20 cellular contexts compared by ENCODE assay signal in genomic region chr1:63665824-63666223, GRCh38.
DNase-seq lines count a peak whose midpoint lies in the region; ATAC-seq, FAIRE-seq and TF ChIP-seq lines count a peak whose summit lies in the region.
"Had no signal": no experiment of that assay in that cellular context is flagged by ENCODE, and none has a peak within 500 bp of the region (broad histone marks: within the 10 kb centered on the region; RNA-seq: fewer than 3 reads in every experiment).

No MANE protein-coding gene starts in this region.

- H4K20me1 ChIP-seq in IMR-90 (ENCODE audit: insufficient read depth, low read length): no peaks in the 10 kb centered on the region
- H4K20me1 ChIP-seq in H1 (replicated peaks in 1 of 2; ENCODE audit: control insufficient read depth in 1 of 2, insufficient read depth in 2 of 2, low read length in 2 of 2): no peaks in the 10 kb centered on the region
- H4K20me1 ChIP-seq in neural progenitor cell (ENCODE audit: low read depth): no peaks in the 10 kb centered on the region
- H4K20me1 ChIP-seq: BLaER1 treated with 17β-estradiol and CSF1 and Interleukin-3, amounts not matched to agents 10 nM and 100 nM had no signal

- H2AK5ac ChIP-seq in IMR-90 (ENCODE audit: low read depth, low read length) (no peak overlapping the region), H1 (ENCODE audit: low read depth, low read length) (no peak overlapping the region)

- no peak overlapping the region for H3K4me3 Mint-ChIP-seq in neural progenitor cell
- no peak overlapping the region for H3K4me3 Mint-ChIP-seq in progenitor cell of endocrine pancreas (ENCODE audit: low read depth)
- H3K4me3 Mint-ChIP-seq: B cell; CD8-positive, alpha-beta T cell had no signal

- H3K14ac ChIP-seq in IMR-90 (replicated peaks; ENCODE audit: low read depth, low read length) (no peak overlapping the region), H1 (ENCODE audit: insufficient read length) (no peak overlapping the region)

- H3K27ac Mint-ChIP-seq in neural progenitor cell: no peak overlapping the region
- H3K27ac Mint-ChIP-seq in progenitor cell of endocrine pancreas: no peak overlapping the region
- H3K27ac Mint-ChIP-seq: B cell; CD8-positive, alpha-beta T cell had no signal

- TF ChIP-seq CTCF in IMR-90 (conservative IDR thresholded peaks at IDR 0.05; ENCODE audit: low read depth, low read length) (no peak), H1 (IDR thresholded peaks at IDR 0.05; ENCODE audit: control extremely low read depth in 1 of 3, insufficient read depth in 1 of 3, low read depth in 1 of 3, low read length in 3 of 3) (no peak), neural progenitor cell (IDR thresholded peaks at IDR 0.05) (no peak), progenitor cell of endocrine pancreas (IDR thresholded peaks at IDR 0.05; ENCODE audit: unreplicated experiment) (no peak)

- no peaks in the 10 kb centered on the region for H3K36me3 ChIP-seq in IMR-90 (ENCODE audit: control insufficient read depth, insufficient read depth, low read length)
- no peaks in the 10 kb centered on the region for H3K36me3 ChIP-seq in H1 (ENCODE audit: control insufficient read depth in 2 of 4, insufficient read depth in 4 of 4, low read length in 3 of 4)
- no peaks in the 10 kb centered on the region for H3K36me3 ChIP-seq in neural progenitor cell
- H3K36me3 ChIP-seq in aorta (ENCODE audit: control insufficient read depth in 1 of 2, insufficient read depth in 2 of 2, low read length in 1 of 2): no peaks in the 10 kb centered on the region

- no peaks in the 10 kb centered on the region for H3F3A ChIP-seq in neural progenitor cell (ENCODE audit: low read depth)

- no peak for TF ChIP-seq POLR2A in IMR-90 (IDR thresholded peaks at IDR 0.05; ENCODE audit: low read depth, low read length)
- no peak for TF ChIP-seq POLR2A in H1 (IDR thresholded peaks at IDR 0.05; ENCODE audit: control extremely low read depth in 1 of 2, low read depth in 2 of 2, low read length in 2 of 2)

- H3K9me3 ChIP-seq in IMR-90 (ENCODE audit: control insufficient read depth, insufficient read depth, low read length): peaks cover 2% of the 10 kb centered on the region; the same call in 1 of the 2 replicates
- 0 out of 4 replicates have a peak, but pooled peaks cover 0 to 3% of the 10 kb centered on the region in 2 experiments for H3K9me3 ChIP-seq in H1 (ENCODE audit: insufficient read depth in 2 of 2, low read depth in 1 of 2, low read length in 1 of 2)
- H3K9me3 ChIP-seq in neural progenitor cell (ENCODE audit: low read depth): no peaks in the 10 kb centered on the region
- H3K9me3 ChIP-seq in aorta (ENCODE audit: control insufficient read depth, low read length): peaks cover 3% of the 10 kb centered on the region

- H3K27me3 Mint-ChIP-seq in neural progenitor cell (ENCODE audit: insufficient read depth, low read depth) (peaks cover 3% of the 10 kb centered on the region), progenitor cell of endocrine pancreas (no peaks in the 10 kb centered on the region)
- H3K27me3 Mint-ChIP-seq: B cell had no signal

- H3K23me2 ChIP-seq in H1 (ENCODE audit: low read depth, low read length): no peaks in the 10 kb centered on the region; the same call in 1 of the 2 replicates

- H4K5ac ChIP-seq in IMR-90 (ENCODE audit: low read depth, low read length) (no peak overlapping the region), H1 (ENCODE audit: insufficient read length, low read depth, low read length) (no peak overlapping the region)

- no CpG with 5 or more reads among the region's 3 CpGs for WGBS in IMR-90 (ENCODE audit: extremely low coverage in 2 of 2, insufficient read length in 1 of 2), 2 experiments
- 84% methylated on average over 3 of the region's 3 CpGs; no CpG with 5 or more reads in 1 of the 2 experiments for WGBS in H1 (ENCODE audit: extremely low coverage in 1 of 2, insufficient coverage in 1 of 2, insufficient read length in 1 of 2, insufficient replicate concordance in 2 of 2, low coverage in 1 of 2, low lambda C conversion rate in 2 of 2, missing lambda C conversion rate in 1 of 2), 2 experiments
- 92% methylated on average over 3 of the region's 3 CpGs for WGBS in aorta, 2 donors

- H3K4ac ChIP-seq in IMR-90 (ENCODE audit: low read depth, low read length) (no peak overlapping the region), H1 (replicated peaks; ENCODE audit: insufficient read length, low read depth, low read length) (no peak overlapping the region)

- no peak overlapping the region for H3K23ac ChIP-seq in IMR-90 (ENCODE audit: low read depth, low read length)
- H3K23ac ChIP-seq in H1 (ENCODE audit: insufficient read length): no peak overlapping the region

- H3K79me1 ChIP-seq in IMR-90 (ENCODE audit: low read depth in 1 of 2, low read length in 2 of 2) (no peaks in the 10 kb centered on the region), H1 (ENCODE audit: low read depth, low read length) (no peaks in the 10 kb centered on the region)

- no peak overlapping the region for H2BK12ac ChIP-seq in H1 (ENCODE audit: low read depth, low read length)

- H4K8ac ChIP-seq in IMR-90 (ENCODE audit: low read depth in 2 of 2, low read length in 2 of 2): no peak overlapping the region
- H4K8ac ChIP-seq in H1 (ENCODE audit: extremely low read depth, insufficient read depth, low read length): no peak overlapping the region

- CTCF ChIA-PET in IMR-90 (lab: Yijun Ruan, JAX) (interaction anchor here (0.5 to 2.3 kb wide), 2 partner anchors 9 to 1158 kb away, joined by 3 to 8 read pairs; no protein-coding TSS in a partner anchor), H1 (lab: Charles Lee; ENCODE audit: partially characterized antibody) (interaction anchor here (0.6 to 5.6 kb wide), 9 partner anchors 8 to 1963 kb away, joined by 3 to 19 read pairs (median 3); no protein-coding TSS in a partner anchor)

- H2AFZ ChIP-seq in IMR-90 (replicated peaks; ENCODE audit: low read length, poor library complexity) (no peak overlapping the region), H1 (ENCODE audit: low read length) (no peak overlapping the region), neural progenitor cell (replicated peaks) (no peak overlapping the region)

- TF ChIP-seq RAD21 in IMR-90 (IDR thresholded peaks at IDR 0.05; ENCODE audit: low read length): no peak
- no peak for TF ChIP-seq RAD21 in H1 (IDR thresholded peaks at IDR 0.05 in 1 of 2, conservative IDR thresholded peaks at IDR 0.05 in 1 of 2; ENCODE audit: low read depth in 2 of 2, low read length in 2 of 2)

- H3K27ac ChIP-seq in IMR-90 (ENCODE audit: insufficient read depth, low read length): no peak overlapping the region
- no peak overlapping the region for H3K27ac ChIP-seq in H1 (ENCODE audit: low read depth, low read length)
- H3K27ac ChIP-seq in neural progenitor cell: no peak overlapping the region
- no peak overlapping the region for H3K27ac ChIP-seq in aorta (ENCODE audit: low read depth in 1 of 2, low read length in 2 of 2)
- H3K27ac ChIP-seq: BLaER1 treated with 17β-estradiol and CSF1 and Interleukin-3, amounts not matched to agents 10 nM and 100 nM; HL-60 had no signal

- H2BK5ac ChIP-seq in IMR-90 (ENCODE audit: low read depth, low read length, poor library complexity, severe bottlenecking) (no peak overlapping the region), H1 (ENCODE audit: low read depth, low read length) (no peak overlapping the region)

- H4K91ac ChIP-seq in IMR-90 (ENCODE audit: insufficient read depth, low read depth, low read length) (no peak overlapping the region), H1 (replicated peaks; ENCODE audit: insufficient read length, low read length) (no peak overlapping the region)

- H3K4me3 ChIP-seq in IMR-90 (ENCODE audit: insufficient read depth, low read depth, low read length) (no peak overlapping the region), H1 (ENCODE audit: extremely low read depth in 1 of 4, insufficient read depth in 2 of 4, low read depth in 3 of 4, low read length in 4 of 4) (no peak overlapping the region), neural progenitor cell (no peak overlapping the region), aorta (ENCODE audit: low read length in 2 of 2) (no peak overlapping the region)
- H3K4me3 ChIP-seq: BLaER1 treated with 17β-estradiol and CSF1 and Interleukin-3, amounts not matched to agents 10 nM and 100 nM; K562 had no signal

- intact Hi-C loops in IMR-90 (cut with micrococcal nuclease): no loop called here
- intact Hi-C loops in aorta (cut with DNase I): no loop called here

- TF ChIP-seq EP300 in H1 (IDR thresholded peaks at IDR 0.05; ENCODE audit: borderline replicate concordance in 1 of 2, low read depth in 2 of 2, low read length in 2 of 2): no peak

- H3K18ac ChIP-seq in IMR-90 (ENCODE audit: low read depth, low read length) (no peak overlapping the region), H1 (ENCODE audit: extremely low read depth, low read length) (no peak overlapping the region)

- H3K4me2 ChIP-seq in IMR-90 (ENCODE audit: low read depth, low read length): no peak overlapping the region
- H3K4me2 ChIP-seq in H1 (ENCODE audit: insufficient read depth in 1 of 2, low read depth in 2 of 2, low read length in 2 of 2): no peak overlapping the region
- no peak overlapping the region for H3K4me2 ChIP-seq in neural progenitor cell
- H3K4me2 ChIP-seq: BLaER1 treated with 17β-estradiol and CSF1 and Interleukin-3, amounts not matched to agents 10 nM and 100 nM had no signal

- no peak overlapping the region for H3K56ac ChIP-seq in IMR-90 (ENCODE audit: extremely low read depth, insufficient read depth, low read length)
- H3K56ac ChIP-seq in H1 (replicated peaks; ENCODE audit: insufficient read length, low read depth, low read length): no peak overlapping the region

- H2BK20ac ChIP-seq in IMR-90 (ENCODE audit: low read depth, low read length) (no peak overlapping the region), H1 (ENCODE audit: low read length) (no peak overlapping the region)

- no TSS peak for BruUV-seq in IMR-90 (replicated peaks; lab: Mats Ljungman, UMichigan)

- H2BK15ac ChIP-seq in IMR-90 (ENCODE audit: low read depth, low read length): no peak overlapping the region
- no peak overlapping the region for H2BK15ac ChIP-seq in H1 (ENCODE audit: low read length)

- dilution Hi-C loops in IMR-90 (cut with HindIII; ENCODE audit: low sequenced_read_pairs, unreplicated experiment): no loop called here

- H3K79me2 ChIP-seq in H1 (ENCODE audit: control insufficient read depth in 1 of 2, insufficient read depth in 2 of 2, low read length in 2 of 2): no peaks in the 10 kb centered on the region
- no peaks in the 10 kb centered on the region for H3K79me2 ChIP-seq in neural progenitor cell (ENCODE audit: low read depth)

- no peak overlapping the region for H2AK9ac ChIP-seq in IMR-90 (replicated peaks; ENCODE audit: low read depth, low read length, poor library complexity)

- H3K4me1 ChIP-seq in IMR-90 (ENCODE audit: control insufficient read depth, insufficient read depth, low read length) (peaks cover 16% of the 10 kb centered on the region), H1 (replicated peaks in 1 of 4; ENCODE audit: control insufficient read depth in 3 of 4, insufficient read depth in 4 of 4, low read length in 3 of 4) (0 out of 7 replicates have a peak, but pooled peaks cover 0 to 2% (median 0%) of the 10 kb centered on the region in 4 experiments), neural progenitor cell (no peaks in the 10 kb centered on the region), aorta (ENCODE audit: control insufficient read depth in 1 of 2, insufficient read depth in 2 of 2, low read length in 2 of 2) (no peaks in the 10 kb centered on the region)
- H3K4me1 ChIP-seq: BLaER1 treated with 17β-estradiol and CSF1 and Interleukin-3, amounts not matched to agents 10 nM and 100 nM had no signal

- DNase-seq in ELF-1 (ENCODE audit: low read depth, low spot score) (peak; percentile 35), IMR-90 (no peak), H1 (ENCODE audit: low read depth in 1 of 2, low spot score in 2 of 2) (no peak), neural progenitor cell (ENCODE audit: low spot score) (peak; percentile 65), progenitor cell of endocrine pancreas (ENCODE audit: low spot score, unreplicated experiment) (no peak), aorta (no peak)
- DNase-seq: CD8-positive, alpha-beta T cell; DMS 273 treated with DMSO at 0.1 percent for 48 hours; DMS53; DND-41; EL; HCEC 1CT had no signal

- no peaks in the 10 kb centered on the region for H3K27me3 ChIP-seq in IMR-90 (ENCODE audit: control insufficient read depth, insufficient read depth, low read length)
- no peaks in the 10 kb centered on the region for H3K27me3 ChIP-seq in H1 (replicated peaks in 1 of 4; ENCODE audit: control insufficient read depth in 3 of 4, extremely low read depth in 1 of 4, insufficient read depth in 3 of 4, low read length in 3 of 4)
- H3K27me3 ChIP-seq in neural progenitor cell: no peaks in the 10 kb centered on the region
- no peaks in the 10 kb centered on the region for H3K27me3 ChIP-seq in aorta (ENCODE audit: control insufficient read depth in 1 of 2, insufficient read depth in 2 of 2, low read length in 1 of 2)
- H3K27me3 ChIP-seq: BLaER1 treated with 17β-estradiol and CSF1 and Interleukin-3, amounts not matched to agents 10 nM and 100 nM had no signal

- H3K36me3 Mint-ChIP-seq in neural progenitor cell (no peaks in the 10 kb centered on the region), progenitor cell of endocrine pancreas (ENCODE audit: insufficient read depth) (peaks cover 7% of the 10 kb centered on the region)

- POLR2A ChIA-PET in IMR-90 (lab: Charles Lee; ENCODE audit: unreplicated experiment): no interaction called here
- POLR2A ChIA-PET in H1 (lab: Charles Lee; ENCODE audit: partially characterized antibody): no interaction called here

- H3K4me1 Mint-ChIP-seq in neural progenitor cell (peaks cover 14% of the 10 kb centered on the region), progenitor cell of endocrine pancreas (ENCODE audit: low read depth) (peaks cover 11% of the 10 kb centered on the region)
- H3K4me1 Mint-ChIP-seq: B cell had no signal

- H2BK120ac ChIP-seq in IMR-90 (ENCODE audit: low read depth, low read length): no peak overlapping the region
- no peak overlapping the region for H2BK120ac ChIP-seq in H1 (replicated peaks; ENCODE audit: low read depth, low read length)

- FAIRE-seq in H1 (lab: Jason Lieb, UNC): no peak
- FAIRE-seq: G401.6, GM12891, GM18507, K562 had no signal

- in situ Hi-C loops in IMR-90 (cut with MboI; ENCODE audit: low sequenced_read_pairs): no loop called here

- ATAC-seq in IMR-90 (ENCODE audit: low read depth) (no peak), GM21717 (IDR thresholded peaks at IDR 0.05; ENCODE audit: unreplicated experiment) (no peak), aorta (ENCODE audit: low FRiP score) (no peak)
- ATAC-seq: CD8-positive, alpha-beta T cell; K562 had no signal

- H3K9me3 Mint-ChIP-seq in neural progenitor cell (peaks cover 5% of the 10 kb centered on the region), progenitor cell of endocrine pancreas (ENCODE audit: low read depth) (peaks cover 7% of the 10 kb centered on the region)

- peaks cover 9% of the 10 kb centered on the region; the same call in 1 of the 2 replicates for H3K9me1 ChIP-seq in IMR-90 (ENCODE audit: insufficient read depth, low read length)

- H3K9ac ChIP-seq in IMR-90 (ENCODE audit: low read depth, low read length) (no peak overlapping the region), H1 (replicated peaks in 1 of 4; ENCODE audit: extremely low read depth in 1 of 4, low read depth in 3 of 4, low read length in 3 of 4) (no peak overlapping the region), neural progenitor cell (no peak overlapping the region)
- H3K9ac ChIP-seq: BLaER1 treated with 17β-estradiol and CSF1 and Interleukin-3, amounts not matched to agents 10 nM and 100 nM had no signal

Comparison
In these comparisons a context has a peak if more than half of its experiments do, and no peak if none do; other contexts are left out.
1. DNase-seq: peak in ELF-1 (single experiment) and neural progenitor cell (single experiment); none in IMR-90 (single experiment), H1 (0 of 2), progenitor cell of endocrine pancreas (single experiment) and aorta (0 of 2).